8 cellular contexts compared by ENCODE assay signal in the genomic region with DNA sequence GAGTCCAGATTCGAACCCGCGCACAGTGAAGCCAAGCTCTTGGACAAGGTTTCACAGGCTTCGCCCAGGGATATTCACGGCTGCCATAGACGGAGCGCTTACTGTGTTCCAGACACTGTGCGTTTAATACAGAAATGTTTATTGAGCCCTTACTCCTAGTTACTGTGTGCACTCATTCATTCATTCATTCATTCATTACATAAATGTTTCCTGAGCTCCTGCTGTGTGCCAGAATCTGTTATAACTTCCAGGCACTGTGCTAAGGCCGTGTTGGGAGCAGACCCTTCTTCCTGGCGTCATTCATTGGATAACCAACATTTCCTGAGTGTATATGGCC. TPM values are rescaled to one million over a fixed set of nuclear protein-coding genes. Genes with fewer than 3 reads are reported as not detected.
DNase-seq lines count a peak whose midpoint lies in the region; ATAC-seq and TF ChIP-seq lines count a peak whose summit lies in the region.

No MANE protein-coding gene starts in this region.

- H3K4me3 ChIP-seq in HEK293 (ENCODE audit: low read depth, low read length): peak overlapping the region; percentile 41
- H3K4me3 ChIP-seq in skeletal muscle tissue (ENCODE audit: low read length in 3 of 3): peak overlapping the region; percentile 58 to 68 (median 61)

- no peak for ATAC-seq in GM21529 (IDR thresholded peaks at IDR 0.05; ENCODE audit: unreplicated experiment)

- H3K36me3 ChIP-seq in HEK293 (ENCODE audit: control insufficient read depth in 2 of 2, insufficient read depth in 1 of 2, low read length in 2 of 2) (no peaks in the 10 kb centered on the region), skeletal muscle tissue (ENCODE audit: control insufficient read depth in 3 of 3, insufficient read depth in 3 of 3, low read length in 3 of 3) (no peaks in the 10 kb centered on the region)

- H3K27ac ChIP-seq in HEK293 (ENCODE audit: extremely low read depth, low read depth, low read length) (peak overlapping the region; percentile 89; the same call in 1 of the 2 replicates), VCaP (peak overlapping the region; percentile 89), skeletal muscle tissue (ENCODE audit: low read depth, low read length) (peak overlapping the region; percentile 36)

- CTCF ChIA-PET in HEK293 (lab: Yijun Ruan, JAX): interaction anchor here (0.6 to 0.8 kb wide), 3 partner anchors 11 to 278 kb away, joined by 3 to 5 read pairs (median 3); no protein-coding TSS in a partner anchor

- H3K9me3 ChIP-seq in HEK293 (ENCODE audit: control insufficient read depth, insufficient read depth, low read depth, low read length) (no peaks in the 10 kb centered on the region), skeletal muscle tissue (ENCODE audit: control insufficient read depth in 3 of 3, low read length in 3 of 3) (no peaks in the 10 kb centered on the region)

- H3K9ac ChIP-seq in skeletal muscle tissue (ENCODE audit: low read depth in 1 of 3, low read length in 3 of 3): peak overlapping the region; percentile 59 to 81 (median 76)

- POLR2A ChIA-PET in HEK293 (lab: Yijun Ruan, JAX): interaction anchor here (0.7 to 1.5 kb wide), 3 partner anchors 62 to 256 kb away, joined by 4 to 9 read pairs (median 4); no protein-coding TSS in a partner anchor

- TF ChIP-seq CTCF in HEK293 (tag by site-specific recombination; IDR thresholded peaks at IDR 0.05): no peak
- TF ChIP-seq CTCF in VCaP (conservative IDR thresholded peaks at IDR 0.05): no peak
- no peak for TF ChIP-seq CTCF in glutamatergic neuron (IDR thresholded peaks at IDR 0.05; ENCODE audit: partially characterized antibody, unreplicated experiment)

- H3K4me1 Mint-ChIP-seq in glutamatergic neuron (ENCODE audit: low read depth, unreplicated experiment): peaks cover 6% of the 10 kb centered on the region

- DNase-seq in glutamatergic neuron (no peak), NCI-H510A (lab: John Stamatoyannopoulos, UW) (no peak), NOMO-1 treated with DMSO at 0.1 percent for 48 hours (lab: John Stamatoyannopoulos, UW; ENCODE audit: unreplicated experiment) (no peak), NCI-H128 (lab: John Stamatoyannopoulos, UW; ENCODE audit: unreplicated experiment) (no peak)

- H3K27me3 Mint-ChIP-seq in glutamatergic neuron (ENCODE audit: unreplicated experiment): peaks cover 13% of the 10 kb centered on the region

- peak overlapping the region; percentile 80 for H3K27ac Mint-ChIP-seq in glutamatergic neuron (ENCODE audit: unreplicated experiment)

- H3K27me3 ChIP-seq in skeletal muscle tissue (ENCODE audit: control insufficient read depth in 3 of 3, insufficient read depth in 3 of 3, low read length in 3 of 3): no peaks in the 10 kb centered on the region

- H3K4me1 ChIP-seq in HEK293 (ENCODE audit: control insufficient read depth, insufficient read depth, low read length): peaks cover 13% of the 10 kb centered on the region
- H3K4me1 ChIP-seq in skeletal muscle tissue (ENCODE audit: control insufficient read depth in 3 of 3, insufficient read depth in 3 of 3, low read length in 3 of 3): peaks cover 11 to 15% (median 12%) of the 10 kb centered on the region in 3 donors

- H3K9me3 Mint-ChIP-seq in glutamatergic neuron (ENCODE audit: unreplicated experiment): peaks cover 6% of the 10 kb centered on the region

- peak overlapping the region; percentile 90 for H3K4me3 Mint-ChIP-seq in glutamatergic neuron (ENCODE audit: unreplicated experiment)

- H3K36me3 Mint-ChIP-seq in glutamatergic neuron (ENCODE audit: unreplicated experiment): peaks cover 5% of the 10 kb centered on the region

TF ChIP-seq in HEK293, 187 proteins besides CTCF, POLR2A, EP300 and RAD21:
- no peak for TF ChIP-seq ZNF830 (tag by site-specific recombination; IDR thresholded peaks at IDR 0.05; ENCODE audit: low read depth)
- no peak for TF ChIP-seq ZNF292 (tag by site-specific recombination; IDR thresholded peaks at IDR 0.05; ENCODE audit: borderline replicate concordance, low read depth)
- no peak for TF ChIP-seq ZNF211 (tag by site-specific recombination; IDR thresholded peaks at IDR 0.05; ENCODE audit: low read depth)
- no peak for TF ChIP-seq ZNF544 (tag by site-specific recombination; IDR thresholded peaks at IDR 0.05)
- no peak for TF ChIP-seq ZNF366 (tag by site-specific recombination; conservative IDR thresholded peaks at IDR 0.05)
- TF ChIP-seq ZNF221 (tag by site-specific recombination; IDR thresholded peaks at IDR 0.05; ENCODE audit: borderline replicate concordance): no peak
- peak; percentile 9 for TF ChIP-seq ZNF335 (tag by site-specific recombination; conservative IDR thresholded peaks at IDR 0.05)
- TF ChIP-seq ZNF707 (tag by site-specific recombination; IDR thresholded peaks at IDR 0.05): no peak
- TF ChIP-seq ZNF610 (tag by site-specific recombination; IDR thresholded peaks at IDR 0.05; ENCODE audit: borderline replicate concordance): no peak
- no peak for TF ChIP-seq ZNF157 (tag by site-specific recombination; IDR thresholded peaks at IDR 0.05)
- 0 out of 2 replicates have a peak, but pooled peaks have one; percentile 46 for TF ChIP-seq ZSCAN16 (tag by site-specific recombination; IDR thresholded peaks at IDR 0.05)
- peak; percentile 56; the same call in 1 of the 2 replicates for TF ChIP-seq ZBTB48 (tag by site-specific recombination; IDR thresholded peaks at IDR 0.05)
- TF ChIP-seq, protein P1, sequence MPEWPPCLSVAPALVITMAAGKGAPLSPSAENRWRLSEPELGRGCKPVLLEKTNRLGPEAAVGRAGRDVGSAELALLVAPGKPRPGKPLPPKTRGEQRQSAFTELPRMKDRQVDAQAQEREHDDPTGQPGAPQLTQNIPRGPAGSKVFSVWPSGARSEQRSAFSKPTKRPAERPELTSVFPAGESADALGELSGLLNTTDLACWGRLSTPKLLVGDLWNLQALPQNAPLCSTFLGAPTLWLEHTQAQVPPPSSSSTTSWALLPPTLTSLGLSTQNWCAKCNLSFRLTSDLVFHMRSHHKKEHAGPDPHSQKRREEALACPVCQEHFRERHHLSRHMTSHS (tag by site-specific recombination; IDR thresholded peaks at IDR 0.05): no peak
- no peak for TF ChIP-seq ZNF248 (tag by site-specific recombination; IDR thresholded peaks at IDR 0.05)
- TF ChIP-seq ZNF140 (tag by site-specific recombination; IDR thresholded peaks at IDR 0.05): no peak
- no peak for TF ChIP-seq EGR2 (tag by site-specific recombination; IDR thresholded peaks at IDR 0.05; ENCODE audit: low read depth)
- TF ChIP-seq ZNF24 (tag by site-specific recombination; IDR thresholded peaks at IDR 0.05): peak; percentile 99

RNA-seq across cellular contexts. Expression of gene MED13L, which starts 0.7 kb away (rescaled TPM):
- total RNA-seq in glutamatergic neuron (ENCODE audit: unreplicated experiment) (95.5 TPM), skeletal muscle tissue (179 TPM)

Comparison
In these comparisons a context has a peak if more than half of its experiments do, and no peak if none do; other contexts are left out.
1. H3K27ac ChIP-seq: peak in every context shown above with its lines; median percentile 89 in HEK293; 89 in VCaP; 36 in skeletal muscle tissue.